In genomic region chr15:74180689-74181602, GRCh38 we compare ENCODE assay signal across 3 cellular contexts.
TF ChIP-seq lines count a peak whose summit lies in the region.

No MANE protein-coding gene starts in this region.

TF ChIP-seq in SK-N-SH, 30 proteins besides CTCF, POLR2A, EP300 and RAD21:
- TF ChIP-seq FOXM1 (IDR thresholded peaks at IDR 0.05; ENCODE audit: low read depth), result no peak
- no peak for TF ChIP-seq USF2 (IDR thresholded peaks at IDR 0.05; ENCODE audit: borderline replicate concordance, low read depth, low read length)
- no peak for TF ChIP-seq FOXJ3 (CRISPR knock-in tag; IDR thresholded peaks at IDR 0.05)
- TF ChIP-seq NFIC (IDR thresholded peaks at IDR 0.05; ENCODE audit: borderline replicate concordance), result no peak
- no peak for TF ChIP-seq TEAD4 (IDR thresholded peaks at IDR 0.05; ENCODE audit: borderline replicate concordance, insufficient read depth)
- TF ChIP-seq GATA2 (CRISPR knock-in tag; IDR thresholded peaks at IDR 0.05), result no peak
- TF ChIP-seq SIN3A (IDR thresholded peaks at IDR 0.05; ENCODE audit: borderline replicate concordance, low read depth, low read length), result no peak
- TF ChIP-seq TAF1 (IDR thresholded peaks at IDR 0.05; ENCODE audit: borderline replicate concordance, low read depth, low read length), result no peak
- no peak for TF ChIP-seq EZH2phosphoT487 (IDR thresholded peaks at IDR 0.05; ENCODE audit: borderline replicate concordance, low read depth)
- no peak for TF ChIP-seq YY1 (IDR thresholded peaks at IDR 0.05; ENCODE audit: low read depth)
- TF ChIP-seq NRF1 (IDR thresholded peaks at IDR 0.05; ENCODE audit: low read depth, low read length), result no peak
- no peak for TF ChIP-seq MXI1 (IDR thresholded peaks at IDR 0.05; ENCODE audit: low read depth, low read length)
- no peak for TF ChIP-seq CHD2 (IDR thresholded peaks at IDR 0.05; ENCODE audit: low read length, partially characterized antibody)
- TF ChIP-seq RFX5 (IDR thresholded peaks at IDR 0.05; ENCODE audit: low read length), result no peak
- no peak for TF ChIP-seq GABPA (IDR thresholded peaks at IDR 0.05; ENCODE audit: low read depth)
- no peak for TF ChIP-seq MEF2A (IDR thresholded peaks at IDR 0.05; ENCODE audit: borderline replicate concordance, low read depth)

TF ChIP-seq in SK-N-SH treated with all-trans-retinoic acid at 6 μM for 48 hours, 23 proteins besides CTCF, POLR2A, EP300 and RAD21:
- no peak for TF ChIP-seq OSR1 (CRISPR knock-in tag; IDR thresholded peaks at IDR 0.05)
- no peak for TF ChIP-seq CSDC2 (CRISPR knock-in tag; IDR thresholded peaks at IDR 0.05)
- no peak for TF ChIP-seq ZFP30 (CRISPR knock-in tag; IDR thresholded peaks at IDR 0.05)
- TF ChIP-seq ESRRG (CRISPR knock-in tag; IDR thresholded peaks at IDR 0.05), result no peak

TF ChIP-seq in H1, 55 proteins besides CTCF, POLR2A, EP300 and RAD21:
- no peak for TF ChIP-seq MAFK (IDR thresholded peaks at IDR 0.05; ENCODE audit: low read depth, low read length)
- TF ChIP-seq CHD7 (IDR thresholded peaks at IDR 0.05; ENCODE audit: insufficient replicate concordance, low read length), result no peak
- no peak for TF ChIP-seq FOSL1 (IDR thresholded peaks at IDR 0.05; ENCODE audit: insufficient read depth, low read depth, low read length)
- no peak for TF ChIP-seq USF2 (IDR thresholded peaks at IDR 0.05; ENCODE audit: low read length)
- TF ChIP-seq BCL11A (IDR thresholded peaks at IDR 0.05; ENCODE audit: low read depth in 2 of 2, low read length in 2 of 2), result no peak
- TF ChIP-seq TBP (IDR thresholded peaks at IDR 0.05; ENCODE audit: low read depth, low read length), result no peak
- no peak for TF ChIP-seq EZH2 (IDR thresholded peaks at IDR 0.05; ENCODE audit: low read depth, low read length, severe bottlenecking)
